ENCODE assay signal across 8 cellular contexts in genomic region chr7:87345166-87345927, GRCh38. TPM values are rescaled to one million over a fixed set of nuclear protein-coding genes. Genes with fewer than 3 reads are reported as not detected.
DNase-seq lines count a peak whose midpoint lies in the region; ATAC-seq and TF ChIP-seq lines count a peak whose summit lies in the region.

Gene CROT (plus strand): TSS chr7:87345664. CDS start chr7:87349069, 3,405 bp downstream.

- peak within 1 kb of the TSS; percentile 98 for H3K4me2 ChIP-seq in OCI-LY3 (ENCODE audit: low read length)

- ATAC-seq in GM21526 (IDR thresholded peaks at IDR 0.05; ENCODE audit: low FRiP score, unreplicated experiment), result peak; percentile 99

- H2AFZ ChIP-seq in OCI-LY3 (ENCODE audit: low read depth, low read length), result peak within 1 kb of the TSS; percentile 97

- H3K79me2 ChIP-seq in OCI-LY3 (ENCODE audit: low read length), result no peaks in the 10 kb centered on the region

- peak within 1 kb of the TSS; percentile 36; the same call in 1 of the 2 replicates for H3K27ac ChIP-seq in OCI-LY3 (ENCODE audit: low read length)

- TF ChIP-seq CTCF in OCI-LY3 (IDR thresholded peaks at IDR 0.05; ENCODE audit: low read depth, low read length) (no peak), epithelial cell of proximal tubule (conservative IDR thresholded peaks at IDR 0.05; ENCODE audit: low read depth, low read length) (no peak)

- peaks cover 11% of the 10 kb centered on the region for H3K4me1 ChIP-seq in OCI-LY3 (ENCODE audit: low read length)

- no peaks in the 10 kb centered on the region for H3K27me3 ChIP-seq in OCI-LY3 (ENCODE audit: low read depth, low read length)

- H3K9ac ChIP-seq in OCI-LY3 (ENCODE audit: low read length), result peak within 1 kb of the TSS; percentile 70

- no peaks in the 10 kb centered on the region for H4K20me1 ChIP-seq in OCI-LY3 (ENCODE audit: insufficient read depth, low read length)

- DNase-seq in DMS 273 treated with DMSO at 0.1 percent for 48 hours (lab: John Stamatoyannopoulos, UW) (peak; percentile 94), HuH-7.5 (ENCODE audit: low spot score) (peak; percentile 72), activated T-cell treated with anti-CD3 and anti-CD28 coated beads for 48 hours (ENCODE audit: low read depth) (peak; percentile 94), epithelial cell of proximal tubule (ENCODE audit: low read depth) (peak; percentile 36), mucosa of gallbladder (ENCODE audit: low spot score) (peak; percentile 97)
- peak; percentile 95 for DNase-seq in stimulated activated CD8-positive, alpha-beta memory T cell treated with anti-CD3 and anti-CD28 coated beads, Interleukin-4, amount 100 ng/mL, for 24 hours (ENCODE audit: low read depth)

- H3K9me3 ChIP-seq in OCI-LY3 (ENCODE audit: insufficient read depth, low read length), result no peaks in the 10 kb centered on the region

- H3K36me3 ChIP-seq in OCI-LY3 (replicated peaks; ENCODE audit: low read depth, low read length), result peaks cover 10% of the 10 kb centered on the region

- peak within 1 kb of the TSS; percentile 89 for H3K4me3 ChIP-seq in OCI-LY3 (ENCODE audit: low read length)
- H3K4me3 ChIP-seq in epithelial cell of proximal tubule (ENCODE audit: low read depth, low read length), result peak within 1 kb of the TSS; percentile 89

RNA-seq across cellular contexts. Expression of gene CROT, which starts in this region (rescaled TPM):
- total RNA-seq in epithelial cell of proximal tubule (5.6 and 8.2 TPM in 2 replicates), mucosa of gallbladder (35.2 TPM)

Comparison
In these comparisons a context has a peak if more than half of its experiments do, and no peak if none do; other contexts are left out.
1. Peak in every context shown above with its lines: DNase-seq, ATAC-seq, H3K4me3 ChIP-seq and H3K27ac ChIP-seq.
2. DNase-seq: peak in every context shown above with its lines; median percentile 97 in mucosa of gallbladder; 95 in stimulated activated CD8-positive, alpha-beta memory T cell treated with anti-CD3 and anti-CD28 coated beads, Interleukin-4, amount 100 ng/mL, for 24 hours; 94 in DMS 273 treated with DMSO at 0.1 percent for 48 hours; 94 in activated T-cell treated with anti-CD3 and anti-CD28 coated beads for 48 hours; 72 in HuH-7.5; 36 in epithelial cell of proximal tubule.